ENCODE assay signal across 26 cellular contexts in the genomic region with DNA sequence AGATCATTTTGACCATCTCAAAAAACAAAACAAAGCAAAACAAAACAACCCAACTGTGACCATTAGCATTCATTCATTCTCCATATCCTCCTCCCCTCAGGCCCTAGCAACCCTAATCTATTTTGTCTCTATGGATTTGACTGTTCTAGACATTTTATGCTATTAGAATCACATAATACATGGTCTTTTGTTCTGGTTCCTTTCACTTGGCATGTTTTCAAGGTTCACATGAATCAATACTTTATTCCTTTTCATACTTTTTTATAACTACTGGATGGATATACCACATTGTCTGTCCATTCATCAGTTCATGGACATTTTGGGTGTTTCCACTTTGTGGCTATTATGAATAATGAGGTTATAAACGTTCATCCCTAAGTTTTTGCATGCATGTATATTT.
"Had no signal": no experiment of that assay in that cellular context is flagged by ENCODE, and none has a peak within 500 bp of the region (broad histone marks: within the 10 kb centered on the region; RNA-seq: fewer than 3 reads in every experiment).

No MANE protein-coding gene starts in this region.

- H3K36me3 ChIP-seq: stomach, suprapubic skin, thoracic aorta, thyroid gland, tibial artery, tibial nerve, transverse colon, upper lobe of left lung, upper lobe of right lung, uterus, vagina had no signal

- H3K4me3 ChIP-seq: stomach, suprapubic skin, testis, thoracic aorta, thyroid gland, tibial artery, tibial nerve, transverse colon, upper lobe of left lung, upper lobe of right lung, uterus, vagina had no signal

- H3K27me3 ChIP-seq: stomach, suprapubic skin, testis, thyroid gland, tibial artery, tibial nerve, transverse colon, upper lobe of left lung, upper lobe of right lung, uterus, vagina had no signal

- DNase-seq: stimulated activated CD4-positive, alpha-beta T cell treated with anti-CD3 and anti-CD28 coated beads, Interleukin-2, amount 100 ng/mL, for 48 hours; stimulated activated CD4-positive, alpha-beta T cell treated with anti-CD3 and anti-CD28 coated beads, Interleukin-4, amount 100 ng/mL, for 1 hour; stimulated activated CD4-positive, alpha-beta T cell treated with anti-CD3 and anti-CD28 coated beads, Interleukin-4, amount 100 ng/mL, for 24 hours; stimulated activated CD4-positive, alpha-beta T cell treated with anti-CD3 and anti-CD28 coated beads, Interleukin-4, amount 100 ng/mL, for 4 hours; stimulated activated CD8-positive, alpha-beta memory T cell treated with anti-CD3 and anti-CD28 coated beads, Interleukin-4, amount 100 ng/mL, for 48 hours; stimulated activated naive B cell treated with anti-CD40 and anti-IgM and Interleukin-4, amounts not matched to agents 10 μg/mL and 1 μg/mL and 100 μg/mL, for 72 hours; stimulated activated naive CD4-positive, alpha-beta T cell; stimulated activated naive CD4-positive, alpha-beta T cell treated with Interleukin-2 at 50 U/mL for 16 hours; stimulated activated naive CD8-positive, alpha-beta T cell treated with anti-CD3 and anti-CD28 coated beads, Interleukin-15, amount 100 ng/mL, for 72 hours; stimulated activated naive CD8-positive, alpha-beta T cell treated with anti-CD3 and anti-CD28 coated beads, Interleukin-15, Interleukin-2, amounts not matched to agents 100 U/mL and 50 U/mL, for 24 hours; stomach; substantia nigra; testis; thyroid gland; tibial artery; transverse colon; trophoblast cell; upper lobe of left lung; upper lobe of right lung; uterus had no signal

- ATAC-seq: stimulated activated effector memory CD8-positive, alpha-beta T cell treated with anti-CD3 and anti-CD28 coated beads, Interleukin-12 subunit alpha, Interleukin-12 subunit beta, amount 100 ng/mL, for 72 hours; stimulated activated memory B cell treated with anti-CD40 and anti-IgM and Interleukin-4, amounts not matched to agents 10 μg/mL and 1 μg/mL and 100 μg/mL, for 72 hours; stimulated activated naive B cell treated with anti-CD40 and anti-IgM and Interleukin-4, amounts not matched to agents 10 μg/mL and 1 μg/mL and 100 μg/mL, for 72 hours; stimulated activated naive CD8-positive, alpha-beta T cell treated with anti-CD3 and anti-CD28 coated beads, Interleukin-15, amount 100 ng/mL, for 72 hours; stimulated activated naive CD8-positive, alpha-beta T cell treated with anti-CD3 and anti-CD28 coated beads, Interleukin-15, Interleukin-2, amounts not matched to agents 100 U/mL and 50 U/mL, for 24 hours; upper lobe of right lung had no signal
